Comparison of ENCODE assay signal across 9 cellular contexts in genomic region chr20:52972965-52973819, GRCh38. TPM values are rescaled to one million over a fixed set of nuclear protein-coding genes. Genes with fewer than 3 reads are reported as not detected.
DNase-seq lines count a peak whose midpoint lies in the region; ATAC-seq and TF ChIP-seq lines count a peak whose summit lies in the region.
"Had no signal": no experiment of that assay in that cellular context is flagged by ENCODE, and none has a peak within 500 bp of the region (broad histone marks: within the 10 kb centered on the region; RNA-seq: fewer than 3 reads in every experiment).

No MANE protein-coding gene starts in this region.

- no peaks in the 10 kb centered on the region for H3K27me3 ChIP-seq in fibroblast of lung (ENCODE audit: control insufficient read depth, insufficient read depth, low read length)
- no peaks in the 10 kb centered on the region for H3K27me3 ChIP-seq in osteoblast (ENCODE audit: insufficient read depth, low read length)

- peak overlapping the region; percentile 55 for H2AFZ ChIP-seq in fibroblast of lung (ENCODE audit: low read length)
- H2AFZ ChIP-seq in osteoblast (ENCODE audit: low read length) = no peak overlapping the region

- H3K9me3 Mint-ChIP-seq in IgD-negative memory B cell = peaks cover 0 to 1% (median 0%) of the 10 kb centered on the region in 3 donors
- no peaks in the 10 kb centered on the region for H3K9me3 Mint-ChIP-seq in activated CD8-positive, alpha-beta T cell treated with anti-CD3 and anti-CD28 coated beads, Interleukin-2, amount 10 ng/mL, durations not matched to agents 7 days and 5 days (ENCODE audit: insufficient read depth)

- H3K9ac ChIP-seq in fibroblast of lung (ENCODE audit: insufficient read depth, low read length) = peak overlapping the region; percentile 26

- peak overlapping the region; percentile 86 to 96 (median 92) for H3K4me3 Mint-ChIP-seq in IgD-negative memory B cell
- H3K4me3 Mint-ChIP-seq in activated CD8-positive, alpha-beta T cell treated with anti-CD3 and anti-CD28 coated beads, Interleukin-2, amount 10 ng/mL, durations not matched to agents 7 days and 5 days = peak overlapping the region; percentile 23

- H3K4me3 ChIP-seq in fibroblast of lung (replicated peaks in 1 of 4; ENCODE audit: control extremely low read depth in 1 of 4, insufficient read depth in 1 of 4, low read depth in 3 of 4, low read length in 4 of 4) (peak overlapping the region; percentile 61 to 86 (median 74)), osteoblast (ENCODE audit: insufficient read depth, low read length) (peak overlapping the region; percentile 40)

- CTCF ChIA-PET in activated CD8-positive, alpha-beta T cell treated with anti-CD3 and anti-CD28 coated beads, Interleukin-2, amount 10 ng/mL, durations not matched to agents 7 days and 5 days (lab: Charles Lee) = no interaction called here

- H3K9me3 ChIP-seq in fibroblast of lung (ENCODE audit: control insufficient read depth, insufficient read depth, low read depth, low read length) = no peaks in the 10 kb centered on the region
- no peaks in the 10 kb centered on the region for H3K9me3 ChIP-seq in osteoblast (ENCODE audit: low read depth, low read length)

- H3K4me2 ChIP-seq in fibroblast of lung (ENCODE audit: extremely low read depth, insufficient read depth, low read length) (peak overlapping the region; percentile 98), osteoblast (ENCODE audit: insufficient read depth, low read length) (peak overlapping the region; percentile 78)

- H3K27me3 Mint-ChIP-seq in IgD-negative memory B cell = peaks cover 26% of the 10 kb centered on the region
- peaks cover 56% of the 10 kb centered on the region for H3K27me3 Mint-ChIP-seq in activated CD8-positive, alpha-beta T cell treated with anti-CD3 and anti-CD28 coated beads, Interleukin-2, amount 10 ng/mL, durations not matched to agents 7 days and 5 days (ENCODE audit: low read depth)

- no peaks in the 10 kb centered on the region for H4K20me1 ChIP-seq in fibroblast of lung (ENCODE audit: control insufficient read depth, extremely low read depth, insufficient read depth, low read length)
- H4K20me1 ChIP-seq in osteoblast (ENCODE audit: insufficient read depth, low read length) = no peaks in the 10 kb centered on the region

- POLR2A ChIA-PET in activated CD8-positive, alpha-beta T cell treated with anti-CD3 and anti-CD28 coated beads, Interleukin-2, amount 10 ng/mL, durations not matched to agents 7 days and 5 days (lab: Charles Lee) = no interaction called here

- no peak for DNase-seq in activated CD8-positive, alpha-beta T cell treated with anti-CD3 and anti-CD28 coated beads, Interleukin-2, amount 10 ng/mL, durations not matched to agents 7 days and 5 days
- DNase-seq in fibroblast of lung (ENCODE audit: low read depth in 2 of 2) (no peak), osteoblast (ENCODE audit: insufficient read length, low spot score, missing footprints) (no peak), DMS53 treated with DMSO at 0.1 percent for 48 hours (lab: John Stamatoyannopoulos, UW; ENCODE audit: unreplicated experiment) (no peak), SKM-1 treated with dmso at 0.1 percent for 144 hours (lab: John Stamatoyannopoulos, UW; ENCODE audit: unreplicated experiment) (no peak)

- peak overlapping the region in 2 of 3 donors; percentile 9 to 80 for H3K27ac Mint-ChIP-seq in IgD-negative memory B cell
- no peak overlapping the region for H3K27ac Mint-ChIP-seq in activated CD8-positive, alpha-beta T cell treated with anti-CD3 and anti-CD28 coated beads, Interleukin-2, amount 10 ng/mL, durations not matched to agents 7 days and 5 days

- H3K27ac ChIP-seq in fibroblast of lung (ENCODE audit: insufficient read depth, low read length) (no peak overlapping the region), osteoblast (ENCODE audit: low read depth, low read length) (no peak overlapping the region)

- peak; percentile 30 for ATAC-seq in activated CD8-positive, alpha-beta T cell treated with anti-CD3 and anti-CD28 coated beads, Interleukin-2, amount 10 ng/mL, durations not matched to agents 7 days and 5 days
- ATAC-seq in GM21423 (IDR thresholded peaks at IDR 0.05; ENCODE audit: unreplicated experiment) (no peak), GM19351 (IDR thresholded peaks at IDR 0.05; ENCODE audit: unreplicated experiment) (no peak)

- H3K36me3 ChIP-seq in fibroblast of lung (ENCODE audit: control insufficient read depth, insufficient read depth, low read length) (no peaks in the 10 kb centered on the region), osteoblast (ENCODE audit: insufficient read depth, low read length) (no peaks in the 10 kb centered on the region)

- peaks cover 6 to 26% (median 15%) of the 10 kb centered on the region in 3 donors for H3K4me1 Mint-ChIP-seq in IgD-negative memory B cell
- H3K4me1 Mint-ChIP-seq in activated CD8-positive, alpha-beta T cell treated with anti-CD3 and anti-CD28 coated beads, Interleukin-2, amount 10 ng/mL, durations not matched to agents 7 days and 5 days (ENCODE audit: low read depth) = peaks cover 6% of the 10 kb centered on the region

- no peak for TF ChIP-seq CTCF in fibroblast of lung (conservative IDR thresholded peaks at IDR 0.05 in 1 of 2, IDR thresholded peaks at IDR 0.05 in 1 of 2; ENCODE audit: low read depth in 1 of 2, low read length in 2 of 2)
- no peak for TF ChIP-seq CTCF in osteoblast (IDR thresholded peaks at IDR 0.05; ENCODE audit: extremely low read depth, low read depth, low read length)

- H3K79me2 ChIP-seq in fibroblast of lung (ENCODE audit: control insufficient read depth, insufficient read depth, low read length) (no peaks in the 10 kb centered on the region), osteoblast (ENCODE audit: insufficient read depth, low read length) (no peaks in the 10 kb centered on the region)

- H3K4me1 ChIP-seq in fibroblast of lung (ENCODE audit: control insufficient read depth, extremely low read depth, insufficient read depth, low read length) (no peaks in the 10 kb centered on the region), osteoblast (ENCODE audit: insufficient read depth, low read length) (no peaks in the 10 kb centered on the region)

- no peaks in the 10 kb centered on the region for H3K36me3 Mint-ChIP-seq in IgD-negative memory B cell
- H3K36me3 Mint-ChIP-seq in activated CD8-positive, alpha-beta T cell treated with anti-CD3 and anti-CD28 coated beads, Interleukin-2, amount 10 ng/mL, durations not matched to agents 7 days and 5 days (ENCODE audit: low read depth) = no peaks in the 10 kb centered on the region

RNA-seq across cellular contexts. Expression of gene TSHZ2, which starts 1.0 kb away (rescaled TPM):
- polyA plus RNA-seq in IgD-negative memory B cell = 0.73 TPM
- total RNA-seq in activated CD8-positive, alpha-beta T cell treated with anti-CD3 and anti-CD28 coated beads, Interleukin-2, amount 10 ng/mL, durations not matched to agents 7 days and 5 days = under 1 TPM in 1 of 2 experiments, not detected in 1; 0.13 TPM
- total RNA-seq in fibroblast of lung = 2.6 and 5.4 TPM in 2 replicates
- 0.15 and 0.59 TPM in 2 replicates for polyA plus RNA-seq in fibroblast of lung
- 0.21 and 0.88 TPM in 2 replicates for polyA plus RNA-seq in fibroblast of lung (2012)
- polyA minus RNA-seq in fibroblast of lung (ENCODE audit: low replicate concordance) = 1.6 TPM in 1 of 2 replicates, not detected in the other
- total RNA-seq in osteoblast = 3.5 and 3.6 TPM in 2 replicates
- total RNA-seq: HT1080 had no signal
